In the genomic region with DNA sequence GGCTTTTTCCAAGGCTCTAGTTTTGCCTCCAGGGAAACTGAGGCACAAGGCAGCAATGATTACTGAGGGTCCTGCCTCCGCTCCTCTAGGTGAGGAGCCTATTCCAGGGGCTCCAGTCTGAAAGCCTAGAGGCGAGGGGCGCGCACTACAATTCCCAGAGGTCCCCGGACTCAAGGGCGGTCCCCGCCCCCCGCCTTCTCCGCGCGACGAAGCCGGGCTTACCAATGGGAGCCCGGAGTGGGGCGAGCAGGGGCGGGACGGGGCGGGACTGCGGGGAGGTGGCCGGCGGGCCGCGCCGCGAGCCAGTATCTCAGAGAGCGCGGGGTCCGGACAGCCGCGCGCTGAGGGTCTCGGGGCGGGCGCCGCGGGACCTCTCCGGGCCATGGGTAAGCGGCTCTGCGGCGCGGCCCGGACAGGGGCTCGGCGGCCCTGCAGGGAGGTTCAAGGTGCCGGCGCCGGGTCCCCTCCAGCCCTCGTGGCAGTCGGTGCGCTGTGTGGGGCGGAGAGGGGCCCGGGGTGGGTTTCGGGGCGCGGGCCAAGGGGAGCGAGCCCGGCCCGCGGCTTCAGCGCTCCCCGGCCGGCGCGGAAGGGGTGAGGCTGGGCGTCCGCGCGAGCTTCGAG, we compare ENCODE assay signal across 8 cellular contexts. TPM values are rescaled to one million over a fixed set of nuclear protein-coding genes. Genes with fewer than 3 reads are reported as not detected.
DNase-seq lines count a peak whose midpoint lies in the region; TF ChIP-seq lines count a peak whose summit lies in the region.

A gene with protein sequence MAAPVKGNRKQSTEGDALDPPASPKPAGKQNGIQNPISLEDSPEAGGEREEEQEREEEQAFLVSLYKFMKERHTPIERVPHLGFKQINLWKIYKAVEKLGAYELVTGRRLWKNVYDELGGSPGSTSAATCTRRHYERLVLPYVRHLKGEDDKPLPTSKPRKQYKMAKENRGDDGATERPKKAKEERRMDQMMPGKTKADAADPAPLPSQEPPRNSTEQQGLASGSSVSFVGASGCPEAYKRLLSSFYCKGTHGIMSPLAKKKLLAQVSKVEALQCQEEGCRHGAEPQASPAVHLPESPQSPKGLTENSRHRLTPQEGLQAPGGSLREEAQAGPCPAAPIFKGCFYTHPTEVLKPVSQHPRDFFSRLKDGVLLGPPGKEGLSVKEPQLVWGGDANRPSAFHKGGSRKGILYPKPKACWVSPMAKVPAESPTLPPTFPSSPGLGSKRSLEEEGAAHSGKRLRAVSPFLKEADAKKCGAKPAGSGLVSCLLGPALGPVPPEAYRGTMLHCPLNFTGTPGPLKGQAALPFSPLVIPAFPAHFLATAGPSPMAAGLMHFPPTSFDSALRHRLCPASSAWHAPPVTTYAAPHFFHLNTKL (plus strand): TSS at position 308 of the 621 bp plus-strand sequence. CDS start 75 bp downstream, at position 383.

- H3K4ac ChIP-seq in neuronal stem cell (ENCODE audit: low read length): no peak within 1 kb of the TSS

- H3K9me3 ChIP-seq in HAP-1: no peaks in the 10 kb centered on the region
- no peaks in the 10 kb centered on the region for H3K9me3 ChIP-seq in MM.1S (replicated peaks; ENCODE audit: insufficient read depth, low read length)
- no peaks in the 10 kb centered on the region for H3K9me3 ChIP-seq in SJCRH30 (replicated peaks)
- H3K9me3 ChIP-seq in neuronal stem cell (replicated peaks in 1 of 2; ENCODE audit: control insufficient read depth in 2 of 2, insufficient read depth in 1 of 2, low read depth in 1 of 2, low read length in 2 of 2): no peaks in the 10 kb centered on the region
- no peaks in the 10 kb centered on the region for H3K9me3 ChIP-seq in subcutaneous abdominal adipose tissue (ENCODE audit: control insufficient read depth in 5 of 5, low read length in 5 of 5)

- H3K27me3 ChIP-seq in HAP-1 (ENCODE audit: low read depth) (no peaks in the 10 kb centered on the region), MM.1S (replicated peaks; ENCODE audit: insufficient read depth, low read length) (no peaks in the 10 kb centered on the region), SJCRH30 (no peaks in the 10 kb centered on the region), neuronal stem cell (ENCODE audit: control insufficient read depth in 3 of 3, insufficient read depth in 3 of 3, low read depth in 1 of 3, low read length in 3 of 3) (peaks cover 9 to 35% (median 25%) of the 10 kb centered on the region in 3 experiments), subcutaneous abdominal adipose tissue (ENCODE audit: control insufficient read depth in 5 of 5, insufficient read depth in 4 of 5, low read length in 5 of 5) (peaks cover 0 to 6% (median 0%) of the 10 kb centered on the region in 5 donors)

- no peak within 1 kb of the TSS for H2BK12ac ChIP-seq in neuronal stem cell (ENCODE audit: low read length)

- no peak within 1 kb of the TSS for H4K91ac ChIP-seq in neuronal stem cell (ENCODE audit: low read depth, low read length, poor library complexity)

- in situ Hi-C loops in HAP-1 (cut with MboI; ENCODE audit: low sequenced_read_pairs): no loop called here

- peaks cover 64% of the 10 kb centered on the region for H3F3A ChIP-seq in MM.1S (ENCODE audit: insufficient read depth, low read length)

- H3K9ac ChIP-seq in MM.1S (ENCODE audit: low read length) (peak within 1 kb of the TSS; percentile 99), neuronal stem cell (ENCODE audit: low read depth, low read length, poor library complexity) (peak within 1 kb of the TSS; percentile 85), subcutaneous abdominal adipose tissue (ENCODE audit: low read length in 5 of 5) (peak within 1 kb of the TSS in 4 of 5 donors; percentile 69 to 84 (median 83))

- no peaks in the 10 kb centered on the region for H3K79me1 ChIP-seq in neuronal stem cell (ENCODE audit: low read depth, low read length)

- H2AFZ ChIP-seq in MM.1S (ENCODE audit: low read length) (peak within 1 kb of the TSS; percentile 47; the same call in 1 of the 2 replicates), neuronal stem cell (ENCODE audit: low read length) (peak within 1 kb of the TSS; percentile 92)

- H3K4me2 ChIP-seq in MM.1S (ENCODE audit: low read depth, low read length) (peak within 1 kb of the TSS; percentile 96), neuronal stem cell (ENCODE audit: insufficient read depth, low read length, poor library complexity, severe bottlenecking) (peak within 1 kb of the TSS; percentile 99)

- H4K20me1 ChIP-seq in MM.1S (ENCODE audit: insufficient read depth, low read length): peaks cover 35% of the 10 kb centered on the region

- no CpG with 5 or more reads among the region's 69 CpGs for WGBS in neuronal stem cell (ENCODE audit: extremely low coverage in 2 of 2, insufficient read length in 2 of 2, insufficient replicate concordance in 1 of 2), 2 donors

- H3K36me3 ChIP-seq in HAP-1 (replicated peaks): no peaks in the 10 kb centered on the region
- H3K36me3 ChIP-seq in MM.1S (replicated peaks; ENCODE audit: insufficient read depth, low read length): 0 out of 2 replicates have a peak, but pooled peaks cover 4% of the 10 kb centered on the region
- peaks cover 2% of the 10 kb centered on the region; the same call in 1 of the 2 replicates for H3K36me3 ChIP-seq in SJCRH30
- H3K36me3 ChIP-seq in neuronal stem cell (replicated peaks in 1 of 2; ENCODE audit: control insufficient read depth in 2 of 2, insufficient read depth in 2 of 2, low read length in 2 of 2): no peaks in the 10 kb centered on the region
- H3K36me3 ChIP-seq in subcutaneous abdominal adipose tissue (ENCODE audit: control insufficient read depth in 5 of 5, insufficient read depth in 5 of 5, low read length in 5 of 5): no peaks in the 10 kb centered on the region

- peak; percentile 13; the same call in 1 of the 2 replicates for TF ChIP-seq CTCF in MM.1S (IDR thresholded peaks at IDR 0.05; ENCODE audit: low read length)

- H2BK15ac ChIP-seq in neuronal stem cell (ENCODE audit: low read length): no peak within 1 kb of the TSS

- no peaks in the 10 kb centered on the region for H3K9me2 ChIP-seq in MM.1S (replicated peaks; ENCODE audit: insufficient read depth, low read length)

- DNase-seq in GF-D8 (lab: John Stamatoyannopoulos, UW) (peak; percentile 58), HAP-1 (ENCODE audit: low spot score in 2 of 2) (peak; percentile 90 to 96), MM.1S (peak; percentile 97), SJCRH30 (peak; percentile 94 to 95), activated gamma-delta T cell treated with Interleukin-2 at 50 U/mL for 16 hours (peak; percentile 90), foreskin melanocyte (peak; percentile 79), neuronal stem cell (ENCODE audit: low spot score) (peak; percentile 88)

- H3K4me3 ChIP-seq in HAP-1: peak within 1 kb of the TSS; percentile 58
- peak within 1 kb of the TSS; percentile 92 for H3K4me3 ChIP-seq in MM.1S (ENCODE audit: low read length)
- H3K4me3 ChIP-seq in SJCRH30: peak within 1 kb of the TSS; percentile 88
- peak within 1 kb of the TSS; percentile 62 to 80 for H3K4me3 ChIP-seq in neuronal stem cell (ENCODE audit: low read length in 2 of 2)
- H3K4me3 ChIP-seq in subcutaneous abdominal adipose tissue (ENCODE audit: low read depth in 1 of 5, low read length in 5 of 5): peak within 1 kb of the TSS; percentile 70 to 93 (median 82)

- H2BK120ac ChIP-seq in neuronal stem cell (ENCODE audit: low read depth, low read length): no peak within 1 kb of the TSS

- H3K4me1 ChIP-seq in HAP-1 (peaks cover 23% of the 10 kb centered on the region), MM.1S (ENCODE audit: low read length) (peaks cover 66% of the 10 kb centered on the region), SJCRH30 (peaks cover 29% of the 10 kb centered on the region), neuronal stem cell (ENCODE audit: control insufficient read depth in 2 of 2, insufficient read depth in 1 of 2, low read depth in 1 of 2, low read length in 2 of 2) (peaks cover 12 to 15% of the 10 kb centered on the region in 2 donors), subcutaneous abdominal adipose tissue (ENCODE audit: control insufficient read depth in 5 of 5, insufficient read depth in 5 of 5, low read length in 5 of 5) (peaks cover 25 to 83% (median 72%) of the 10 kb centered on the region in 5 donors)

- H3K79me2 ChIP-seq in MM.1S (ENCODE audit: low read length): peaks cover 65% of the 10 kb centered on the region

- H3K27ac ChIP-seq in MM.1S (ENCODE audit: low read length) (peak within 1 kb of the TSS; percentile 95), SJCRH30 (peak within 1 kb of the TSS; percentile 89), neuronal stem cell (replicated peaks; ENCODE audit: low read length) (no peak within 1 kb of the TSS), subcutaneous abdominal adipose tissue (ENCODE audit: low read depth, low read length) (peak within 1 kb of the TSS; percentile 60)

- H3K23ac ChIP-seq in neuronal stem cell (ENCODE audit: low read depth, low read length, poor library complexity): peak within 1 kb of the TSS; percentile 37

- H3K14ac ChIP-seq in neuronal stem cell (ENCODE audit: low read length): no peak within 1 kb of the TSS

- H2AK5ac ChIP-seq in neuronal stem cell (ENCODE audit: low read depth, low read length): peak within 1 kb of the TSS; percentile 45

- no peak within 1 kb of the TSS for H2BK5ac ChIP-seq in neuronal stem cell (ENCODE audit: low read length)

- no peak within 1 kb of the TSS for H4K8ac ChIP-seq in neuronal stem cell (ENCODE audit: low read depth, low read length)

- peak within 1 kb of the TSS; percentile 76 for H3K18ac ChIP-seq in neuronal stem cell (ENCODE audit: low read length)

RNA-seq across cellular contexts. Expression of the gene that starts here (rescaled TPM):
- 12.4 and 14.2 TPM in 2 replicates for total RNA-seq in SJCRH30 (2014; rRNA removed; shearing (Covaris generic))
- 1.7 TPM for polyA plus RNA-seq in neuronal stem cell (2013, experiment 1 of 2)
- polyA plus RNA-seq in neuronal stem cell (2013, experiment 2 of 2): 1.5 TPM
